ENCODE assay signal across 8 cellular contexts in genomic region chr3:177041021-177041729, GRCh38.
DNase-seq lines count a peak whose midpoint lies in the region; ATAC-seq and TF ChIP-seq lines count a peak whose summit lies in the region.

No MANE protein-coding gene starts in this region.

- H3K9me3 Mint-ChIP-seq in endothelial cell (ENCODE audit: unreplicated experiment), result no peaks in the 10 kb centered on the region

- H3K27me3 Mint-ChIP-seq in endothelial cell (ENCODE audit: unreplicated experiment), result peaks cover 4% of the 10 kb centered on the region

- peak overlapping the region; percentile 65 for H3K27ac Mint-ChIP-seq in endothelial cell (ENCODE audit: unreplicated experiment)

- no peak overlapping the region for H3K4me3 Mint-ChIP-seq in endothelial cell (ENCODE audit: unreplicated experiment)

- no peak overlapping the region for H3K4me3 ChIP-seq in LNCaP clone FGC (ENCODE audit: low read depth, low read length)

- H3K4me1 Mint-ChIP-seq in endothelial cell (ENCODE audit: unreplicated experiment), result peaks cover 12% of the 10 kb centered on the region

- peaks cover 34% of the 10 kb centered on the region for H3K36me3 Mint-ChIP-seq in endothelial cell (ENCODE audit: low read depth, unreplicated experiment)

- TF ChIP-seq CTCF in LNCaP clone FGC (IDR thresholded peaks at IDR 0.05; ENCODE audit: control insufficient read depth, extremely low read depth, insufficient read depth) (no peak), endothelial cell (IDR thresholded peaks at IDR 0.05; ENCODE audit: unreplicated experiment) (no peak), omental fat pad (IDR thresholded peaks at IDR 0.05) (no peak)

- DNase-seq in DMS53 (lab: John Stamatoyannopoulos, UW) (peak; percentile 47), LNCaP clone FGC (ENCODE audit: low read depth) (peak; percentile 69), endothelial cell (ENCODE audit: low spot score) (no peak), omental fat pad (ENCODE audit: low spot score) (no peak), SHP77 treated with DMSO at 0.1 percent for 48 hours (lab: John Stamatoyannopoulos, UW) (no peak), OCI-M2 (lab: John Stamatoyannopoulos, UW; ENCODE audit: unreplicated experiment) (no peak)

- peak; percentile 85 for ATAC-seq in omental fat pad (ENCODE audit: low FRiP score)
- no peak for ATAC-seq in HG02763 (IDR thresholded peaks at IDR 0.05; ENCODE audit: unreplicated experiment)
- ATAC-seq in GM18505 (IDR thresholded peaks at IDR 0.05; ENCODE audit: unreplicated experiment), result no peak

- TF ChIP-seq POLR2A in GM18505 (IDR thresholded peaks at IDR 0.05; ENCODE audit: borderline replicate concordance, extremely low read depth, insufficient read depth, insufficient read length), result no peak

Comparison
In these comparisons a context has a peak if more than half of its experiments do, and no peak if none do; other contexts are left out.
1. DNase-seq: peak in DMS53 (single experiment) and LNCaP clone FGC (single experiment); none in endothelial cell (single experiment), omental fat pad (single experiment), SHP77 treated with DMSO at 0.1 percent for 48 hours (single experiment) and OCI-M2 (single experiment).